In genomic region chr5:112097768-112098167, GRCh38 we compare ENCODE assay signal across 2 cellular contexts.
TF ChIP-seq lines count a peak whose summit lies in the region.

No MANE protein-coding gene starts in this region.

TF ChIP-seq in IMR-90, 13 proteins besides CTCF, POLR2A, EP300 and RAD21:
- TF ChIP-seq MAFK (IDR thresholded peaks at IDR 0.05; ENCODE audit: low read depth, low read length) (no peak), MAZ (IDR thresholded peaks at IDR 0.05; ENCODE audit: borderline replicate concordance, low read depth, low read length) (no peak), RCOR1 (IDR thresholded peaks at IDR 0.05; ENCODE audit: insufficient replicate concordance, low read length) (no peak), ELK1 (IDR thresholded peaks at IDR 0.05; ENCODE audit: borderline replicate concordance, low read depth, low read length) (no peak), SMC3 (IDR thresholded peaks at IDR 0.05; ENCODE audit: low read depth, low read length) (no peak), FOS (IDR thresholded peaks at IDR 0.05; ENCODE audit: low read depth, low read length) (no peak), CEBPB (IDR thresholded peaks at IDR 0.05; ENCODE audit: low read depth, low read length) (no peak), NFE2L2 (IDR thresholded peaks at IDR 0.05; ENCODE audit: low read depth, low read length) (no peak), RFX5 (IDR thresholded peaks at IDR 0.05; ENCODE audit: low read depth, low read length) (no peak), CHD1 (IDR thresholded peaks at IDR 0.05; ENCODE audit: low read depth, low read length) (no peak), BHLHE40 (IDR thresholded peaks at IDR 0.05; ENCODE audit: low read depth, low read length) (no peak)
- TF ChIP-seq, protein P1, sequence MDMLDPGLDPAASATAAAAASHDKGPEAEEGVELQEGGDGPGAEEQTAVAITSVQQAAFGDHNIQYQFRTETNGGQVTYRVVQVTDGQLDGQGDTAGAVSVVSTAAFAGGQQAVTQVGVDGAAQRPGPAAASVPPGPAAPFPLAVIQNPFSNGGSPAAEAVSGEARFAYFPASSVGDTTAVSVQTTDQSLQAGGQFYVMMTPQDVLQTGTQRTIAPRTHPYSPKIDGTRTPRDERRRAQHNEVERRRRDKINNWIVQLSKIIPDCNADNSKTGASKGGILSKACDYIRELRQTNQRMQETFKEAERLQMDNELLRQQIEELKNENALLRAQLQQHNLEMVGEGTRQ (IDR thresholded peaks at IDR 0.05; ENCODE audit: low read depth, low read length) = no peak
TF ChIP-seq in IMR-90: peak in this region for 0.

TF ChIP-seq in H1, 55 proteins besides CTCF, POLR2A, EP300 and RAD21:
- TF ChIP-seq JUND (IDR thresholded peaks at IDR 0.05; ENCODE audit: low read length) = no peak
